In genomic region chr12:64352181-64352580, GRCh38 we compare ENCODE assay signal across 30 cellular contexts. TPM values are rescaled to one million over a fixed set of nuclear protein-coding genes. Genes with fewer than 3 reads are reported as not detected.
DNase-seq lines count a peak whose midpoint lies in the region; ATAC-seq, FAIRE-seq and TF ChIP-seq lines count a peak whose summit lies in the region.
"Had no signal": no experiment of that assay in that cellular context is flagged by ENCODE, and none has a peak within 500 bp of the region (broad histone marks: within the 10 kb centered on the region; RNA-seq: fewer than 3 reads in every experiment).

No MANE protein-coding gene starts in this region.

- H3K23me2 ChIP-seq in H9 (ENCODE audit: insufficient read length, low read depth, low read length, poor library complexity, severe bottlenecking), result no peaks in the 10 kb centered on the region

- no peak overlapping the region for H3K14ac ChIP-seq in H9 (ENCODE audit: insufficient read depth, low read length)

- H3K9me3 ChIP-seq in H9 (ENCODE audit: control insufficient read depth, low read depth, low read length) (peaks cover 8% of the 10 kb centered on the region), SU-DHL-6 (ENCODE audit: insufficient read depth, low read length) (no peaks in the 10 kb centered on the region), esophagus squamous epithelium (peaks cover 0 to 15% (median 3%) of the 10 kb centered on the region in 3 donors), pancreas (no peaks in the 10 kb centered on the region)
- H3K9me3 ChIP-seq: ascending aorta, prostate gland had no signal

- no peak overlapping the region for H3K4me3 Mint-ChIP-seq in H9
- H3K4me3 Mint-ChIP-seq: activated CD8-positive, alpha-beta T cell treated with anti-CD3 and anti-CD28 coated beads for 36 hours; activated naive CD8-positive, alpha-beta T cell; CD14-positive monocyte had no signal

- H2AK5ac ChIP-seq in H9 (ENCODE audit: insufficient read length, low read length), result no peak overlapping the region

- no CpG with 5 or more reads among the region's 4 CpGs for WGBS in H9 (ENCODE audit: extremely low coverage, insufficient read length, low lambda C conversion rate)
- WGBS in esophagus squamous epithelium, 2 donors, result 71 to 78% methylated on average over 4 of the region's 4 CpGs
- WGBS in pancreas, 2 donors, result 58 to 66% methylated on average over 4 of the region's 4 CpGs

- H3K79me2 ChIP-seq in H9 (ENCODE audit: insufficient read depth, low read length) (no peaks in the 10 kb centered on the region), SU-DHL-6 (ENCODE audit: insufficient read depth, low read length) (no peaks in the 10 kb centered on the region)

- no peaks in the 10 kb centered on the region for H3K9me2 ChIP-seq in SU-DHL-6 (replicated peaks; ENCODE audit: insufficient read depth, low read length)

- no peak for ATAC-seq in pancreas
- ATAC-seq: activated CD8-positive, alpha-beta T cell treated with anti-CD3 and anti-CD28 coated beads for 36 hours had no signal

- peaks cover 13 to 31% (median 25%) of the 10 kb centered on the region in 3 experiments for H3K36me3 Mint-ChIP-seq in H9 (ENCODE audit: insufficient read depth in 1 of 3, low read depth in 3 of 3)
- H3K36me3 Mint-ChIP-seq: CD14-positive monocyte had no signal

- no peaks in the 10 kb centered on the region for H3K27me3 Mint-ChIP-seq in H9 (ENCODE audit: low read depth)
- H3K27me3 Mint-ChIP-seq: activated naive CD8-positive, alpha-beta T cell had no signal

- H3K27ac ChIP-seq in H9 (ENCODE audit: insufficient read length, low read depth, low read length) (no peak overlapping the region), SU-DHL-6 (ENCODE audit: low read depth, low read length) (no peak overlapping the region), esophagus squamous epithelium (no peak overlapping the region), pancreas (no peak overlapping the region)
- H3K27ac ChIP-seq: ascending aorta, left ventricle myocardium inferior, neutrophil, Peyer's patch, prostate gland, sigmoid colon had no signal

- H4K20me1 ChIP-seq in H9 (ENCODE audit: control insufficient read depth, insufficient read depth, insufficient read length) (no peaks in the 10 kb centered on the region), SU-DHL-6 (ENCODE audit: low read depth, low read length) (no peaks in the 10 kb centered on the region)

- H3K56ac ChIP-seq in H9 (ENCODE audit: insufficient read length, low read depth, low read length), result no peak overlapping the region

- TF ChIP-seq POLR2A in esophagus squamous epithelium (IDR thresholded peaks at IDR 0.05), result no peak

- intact Hi-C loops in esophagus squamous epithelium (cut with DNase I) (no loop called here), pancreas (cut with DNase I) (no loop called here)

- H3K4me1 ChIP-seq in H9 (ENCODE audit: insufficient read depth, low read length) (no peaks in the 10 kb centered on the region), esophagus squamous epithelium (no peaks in the 10 kb centered on the region), pancreas (no peaks in the 10 kb centered on the region)
- H3K4me1 ChIP-seq: ascending aorta, left ventricle myocardium inferior, Peyer's patch, prostate gland, sigmoid colon had no signal

- H3K4ac ChIP-seq in H9 (ENCODE audit: low read depth, low read length), result no peak overlapping the region

- no peak overlapping the region for H3T11ph ChIP-seq in H9 (ENCODE audit: low read length)

- H3K9ac ChIP-seq in H9 (ENCODE audit: extremely low read depth, insufficient read length, low read length) (no peak overlapping the region), SU-DHL-6 (ENCODE audit: low read length) (no peak overlapping the region)

- H2BK12ac ChIP-seq in H9 (ENCODE audit: insufficient read length, low read depth, low read length), result no peak overlapping the region

- no peak overlapping the region for H2BK20ac ChIP-seq in H9 (ENCODE audit: low read depth, low read length, poor library complexity, severe bottlenecking)

- peak; percentile 31 for DNase-seq in Daoy (ENCODE audit: low read depth)
- peak; percentile 37 for DNase-seq in H9
- DNase-seq in fibroblast of villous mesenchyme (ENCODE audit: low read depth), result no peak
- DNase-seq in esophagus squamous epithelium (lab: John Stamatoyannopoulos, UW), result no peak
- DNase-seq in pancreas, result no peak
- no peak for DNase-seq in COLO668 (lab: John Stamatoyannopoulos, UW; ENCODE audit: unreplicated experiment)
- no peak for DNase-seq in AML-193 (lab: John Stamatoyannopoulos, UW)
- DNase-seq: activated CD8-positive, alpha-beta T cell treated with anti-CD3 and anti-CD28 coated beads for 36 hours; Calu3; central memory CD4-positive, alpha-beta T cell; left ventricle myocardium inferior; NCI-H1048; NCI-H1694 treated with DMSO at 0.1 percent for 48 hours; NCI-H2171 treated with DMSO at 0.1 percent for 48 hours; NCI-H524; NK-92 treated with Interleukin-12 subunit alpha and Interleukin-12 subunit beta, amount 100 ng/mL, for 24 hours; Peyer's patch; SIG-M5; sigmoid colon; stimulated activated naive CD4-positive, alpha-beta T cell treated with Interleukin-2 at 50 U/mL for 16 hours had no signal

- H3K9me3 Mint-ChIP-seq in H9, result peaks cover 24 to 45% of the 10 kb centered on the region in 2 experiments

- no peak overlapping the region for H4K91ac ChIP-seq in H9 (ENCODE audit: insufficient read length, low read depth, low read length)

- no peaks in the 10 kb centered on the region for H3K27me3 ChIP-seq in H9 (ENCODE audit: insufficient read depth, low read length)
- no peaks in the 10 kb centered on the region for H3K27me3 ChIP-seq in SU-DHL-6 (ENCODE audit: low read length)
- H3K27me3 ChIP-seq in esophagus squamous epithelium, result no peaks in the 10 kb centered on the region
- H3K27me3 ChIP-seq in pancreas, result no peaks in the 10 kb centered on the region
- H3K27me3 ChIP-seq: ascending aorta, neutrophil, Peyer's patch, sigmoid colon had no signal

- no peaks in the 10 kb centered on the region for H3F3A ChIP-seq in SU-DHL-6 (ENCODE audit: insufficient read depth)

- H2BK5ac ChIP-seq in H9 (ENCODE audit: insufficient read length, low read length), result no peak overlapping the region

- no peak overlapping the region for H3K4me2 ChIP-seq in H9 (ENCODE audit: insufficient read depth, insufficient read length, low read length)
- no peak overlapping the region for H3K4me2 ChIP-seq in SU-DHL-6 (ENCODE audit: low read depth, low read length, poor library complexity, severe bottlenecking)

- TF ChIP-seq CTCF in H9 (conservative IDR thresholded peaks at IDR 0.05), result peak; percentile 55
- TF ChIP-seq CTCF in SU-DHL-6 (IDR thresholded peaks at IDR 0.05; ENCODE audit: insufficient read depth, low read length, poor library complexity, severe bottlenecking), result peak; percentile 14
- peak; percentile 17 for TF ChIP-seq CTCF in fibroblast of villous mesenchyme (IDR thresholded peaks at IDR 0.05; ENCODE audit: insufficient read depth, low read depth, low read length)
- no peak for TF ChIP-seq CTCF in esophagus squamous epithelium (IDR thresholded peaks at IDR 0.05)
- TF ChIP-seq CTCF in pancreas (IDR thresholded peaks at IDR 0.05), result no peak

- H3K36me3 ChIP-seq in SU-DHL-6 (ENCODE audit: low read length), result no peaks in the 10 kb centered on the region
- no peaks in the 10 kb centered on the region for H3K36me3 ChIP-seq in esophagus squamous epithelium
- no peaks in the 10 kb centered on the region for H3K36me3 ChIP-seq in pancreas
- H3K36me3 ChIP-seq: ascending aorta, left ventricle myocardium inferior, neutrophil, Peyer's patch, prostate gland, sigmoid colon had no signal

- H3K23ac ChIP-seq in H9 (ENCODE audit: insufficient read length, low read depth, low read length), result no peak overlapping the region

- H3K4me3 ChIP-seq in SU-DHL-6 (ENCODE audit: insufficient read depth, low read length, poor library complexity, severe bottlenecking) (no peak overlapping the region), fibroblast of villous mesenchyme (ENCODE audit: low read depth, low read length) (no peak overlapping the region), esophagus squamous epithelium (no peak overlapping the region), pancreas (no peak overlapping the region)
- H3K4me3 ChIP-seq: ascending aorta, left ventricle myocardium inferior, Peyer's patch, prostate gland, sigmoid colon had no signal

- H3K79me1 ChIP-seq in H9 (ENCODE audit: insufficient read depth, low read depth, low read length, poor library complexity, severe bottlenecking), result no peaks in the 10 kb centered on the region

- no peaks in the 10 kb centered on the region for H3K4me1 Mint-ChIP-seq in H9
- H3K4me1 Mint-ChIP-seq: CD14-positive monocyte had no signal

- H2BK15ac ChIP-seq in H9 (ENCODE audit: low read depth, low read length), result no peak overlapping the region

- H3K18ac ChIP-seq in H9 (ENCODE audit: insufficient read length, low read depth, low read length), result no peak overlapping the region

- no peak for FAIRE-seq in pancreas (lab: Jason Lieb, UNC)
- FAIRE-seq: urothelium cell line had no signal

- H3K27ac Mint-ChIP-seq in H9, result no peak overlapping the region
- H3K27ac Mint-ChIP-seq: activated CD8-positive, alpha-beta T cell treated with anti-CD3 and anti-CD28 coated beads for 36 hours; activated naive CD8-positive, alpha-beta T cell; activated T-helper 2 cell treated with anti-CD3 and anti-CD28 coated beads, Interferon-gamma antibody, Interleukin-2, Interleukin-4, amounts not matched to agents 10 μg/mL and 5 μg/mL and 100 μg/mL, durations not matched to agents 14 hours and 24 hours and 36 hours; CD14-positive monocyte had no signal

- H2AFZ ChIP-seq in H9 (ENCODE audit: low read length) (no peak overlapping the region), SU-DHL-6 (ENCODE audit: low read depth, low read length, severe bottlenecking) (no peak overlapping the region)

- no peak overlapping the region for H2BK120ac ChIP-seq in H9 (ENCODE audit: low read depth, low read length, poor library complexity, severe bottlenecking)

- H4K5ac ChIP-seq in H9 (ENCODE audit: insufficient read length, low read depth, low read length), result no peak overlapping the region

- H4K8ac ChIP-seq in H9 (replicated peaks; ENCODE audit: insufficient read length, low read depth, low read length), result no peak overlapping the region

RNA-seq across cellular contexts. Expression of gene C12orf56, which starts 38.4 kb away (rescaled TPM):
- total RNA-seq in Daoy (2014; rRNA removed; shearing (Covaris generic)), result 0.06 TPM in 1 of 2 replicates, not detected in the other
- total RNA-seq in H9 (2021) (1.5 and 2.2 TPM in 2 replicates), fibroblast of villous mesenchyme (0.64 and 0.86 TPM in 2 replicates), esophagus squamous epithelium (1 to 10 TPM in 3 of 4 donors, under 1 TPM in 1; 1.00 to 6.8 (median 3.0) TPM), pancreas (not detected)
- polyA plus RNA-seq in pancreas, result under 1 TPM in 1 of 2 donors, not detected in 1; 0.19 TPM
- total RNA-seq: activated CD8-positive, alpha-beta T cell treated with anti-CD3 and anti-CD28 coated beads for 36 hours; activated T-helper 2 cell treated with anti-CD3 and anti-CD28 coated beads, Interferon-gamma antibody, Interleukin-2, Interleukin-4, amounts not matched to agents 10 μg/mL and 5 μg/mL and 100 μg/mL, durations not matched to agents 14 hours and 24 hours and 36 hours; ascending aorta; left ventricle myocardium inferior; mesenteric fat pad; myocyte; Peyer's patch had no signal
- polyA plus RNA-seq: CD14-positive monocyte had no signal

RNA-seq across cellular contexts. Expression of gene XPOT, which starts 52.0 kb away (rescaled TPM):
- 90.7 and 96.7 TPM in 2 replicates for total RNA-seq in Daoy (2014; rRNA removed; shearing (Covaris generic))
- total RNA-seq in H9 (2021) (130 and 132 TPM in 2 replicates), fibroblast of villous mesenchyme (146 and 148 TPM in 2 replicates), esophagus squamous epithelium (10 to 100 TPM; 29.9 to 61.2 (median 38.0) TPM), pancreas (10 to 100 TPM; 24.9 to 76.1 (median 30.2) TPM)
- polyA plus RNA-seq in pancreas, result 10 to 100 TPM; 10.7 to 18.4 TPM

Comparison
In these comparisons a context has a peak if more than half of its experiments do, and no peak if none do; other contexts are left out.
1. DNase-seq: peak in Daoy (single experiment) and H9 (single experiment); none in fibroblast of villous mesenchyme (single experiment), esophagus squamous epithelium (single experiment), pancreas (0 of 6), COLO668 (single experiment) and AML-193 (0 of 2).
2. CTCF ChIP-seq: peak in H9 (single experiment), SU-DHL-6 (single experiment) and fibroblast of villous mesenchyme (single experiment); none in esophagus squamous epithelium (0 of 6) and pancreas (0 of 4).